Comparison of ENCODE assay signal across 23 cellular contexts in genomic region chr7:33452805-33453502, GRCh38.
DNase-seq lines count a peak whose midpoint lies in the region; TF ChIP-seq lines count a peak whose summit lies in the region.
"Had no signal": no experiment of that assay in that cellular context is flagged by ENCODE, and none has a peak within 500 bp of the region (broad histone marks: within the 10 kb centered on the region; RNA-seq: fewer than 3 reads in every experiment).

No MANE protein-coding gene starts in this region.

- H3K14ac ChIP-seq in mesenchymal stem cell (ENCODE audit: low read length in 2 of 2): no peak overlapping the region

- CTCF ChIA-PET in activated CD4-positive, alpha-beta memory T cell treated with anti-CD3 and anti-CD28 coated beads for 36 hours (lab: Charles Lee): no interaction called here

- peak overlapping the region; percentile 45 for H3K27ac Mint-ChIP-seq in chondrocyte (ENCODE audit: unreplicated experiment)
- H3K27ac Mint-ChIP-seq in activated CD4-positive, alpha-beta memory T cell treated with anti-CD3 and anti-CD28 coated beads for 36 hours: no peak overlapping the region
- H3K27ac Mint-ChIP-seq: IgD-negative memory B cell, naive B cell had no signal

- H3K4me1 ChIP-seq in mesenchymal stem cell (ENCODE audit: control insufficient read depth, insufficient read depth, low read depth, low read length) (no peaks in the 10 kb centered on the region), tibial nerve (no peaks in the 10 kb centered on the region)
- H3K4me1 ChIP-seq: esophagus squamous epithelium, upper lobe of right lung had no signal

- H3K4me1 Mint-ChIP-seq in chondrocyte (ENCODE audit: low read depth): peaks cover 12% of the 10 kb centered on the region
- H3K4me1 Mint-ChIP-seq in activated CD4-positive, alpha-beta memory T cell treated with anti-CD3 and anti-CD28 coated beads for 36 hours (ENCODE audit: low read depth): peaks cover 3% of the 10 kb centered on the region

- H3K18ac ChIP-seq in mesenchymal stem cell (ENCODE audit: low read depth in 1 of 2, low read length in 2 of 2): no peak overlapping the region

- H2BK12ac ChIP-seq in mesenchymal stem cell (ENCODE audit: low read length in 2 of 2): no peak overlapping the region

- H3K9me3 ChIP-seq in mesenchymal stem cell (ENCODE audit: control insufficient read depth, low read length) (no peaks in the 10 kb centered on the region), tibial nerve (peaks cover 0 to 6% (median 0%) of the 10 kb centered on the region in 4 donors)
- H3K9me3 ChIP-seq: upper lobe of right lung had no signal

- no peaks in the 10 kb centered on the region for H3K36me3 Mint-ChIP-seq in chondrocyte (ENCODE audit: low read depth)
- peaks cover 8% of the 10 kb centered on the region for H3K36me3 Mint-ChIP-seq in activated CD4-positive, alpha-beta memory T cell treated with anti-CD3 and anti-CD28 coated beads for 36 hours

- H4K91ac ChIP-seq in mesenchymal stem cell (ENCODE audit: low read length): no peak overlapping the region

- TF ChIP-seq EP300 in tibial nerve (IDR thresholded peaks at IDR 0.05): no peak

- H3K9ac ChIP-seq in mesenchymal stem cell (ENCODE audit: low read length): no peak overlapping the region

- POLR2A ChIA-PET in activated CD4-positive, alpha-beta memory T cell treated with anti-CD3 and anti-CD28 coated beads for 36 hours (lab: Charles Lee): no interaction called here

- peaks cover 10% of the 10 kb centered on the region for H3K9me3 Mint-ChIP-seq in chondrocyte (ENCODE audit: low read depth)
- H3K9me3 Mint-ChIP-seq in activated CD4-positive, alpha-beta memory T cell treated with anti-CD3 and anti-CD28 coated beads for 36 hours: no peaks in the 10 kb centered on the region
- H3K9me3 Mint-ChIP-seq: central memory CD8-positive, alpha-beta T cell had no signal

- no peak overlapping the region for H3K4me3 Mint-ChIP-seq in chondrocyte (ENCODE audit: unreplicated experiment)
- no peak overlapping the region for H3K4me3 Mint-ChIP-seq in activated CD4-positive, alpha-beta memory T cell treated with anti-CD3 and anti-CD28 coated beads for 36 hours
- H3K4me3 Mint-ChIP-seq: central memory CD8-positive, alpha-beta T cell; IgD-negative memory B cell; naive B cell had no signal

- H3K23ac ChIP-seq in mesenchymal stem cell (ENCODE audit: low read length in 2 of 2): no peak overlapping the region

- DNase-seq in AG10803 (ENCODE audit: low read depth) (peak; percentile 8), LHCN-M2 (ENCODE audit: low read depth) (peak; percentile 64), chondrocyte (ENCODE audit: low spot score) (no peak), mesenchymal stem cell (no peak), EL (no peak), NCI-H2081 (lab: John Stamatoyannopoulos, UW) (no peak), tibial nerve (ENCODE audit: low spot score in 2 of 2) (no peak)
- DNase-seq in activated CD4-positive, alpha-beta memory T cell treated with anti-CD3 and anti-CD28 coated beads for 36 hours: no peak
- DNase-seq: ACHN; activated CD4-positive, alpha-beta T cell treated with anti-CD3 and anti-CD28 coated beads for 48 hours; activated effector memory CD4-positive, alpha-beta T cell treated with Interleukin-2 at 50 U/mL for 16 hours; C1 segment of cervical spinal cord; effector CD8-positive, alpha-beta T cell; esophagus squamous epithelium; naive B cell; NCI-H146; NCI-H774; occipital lobe; SHP77; upper lobe of right lung had no signal

- H2AK5ac ChIP-seq in mesenchymal stem cell (ENCODE audit: low read length, severe bottlenecking): no peak overlapping the region

- WGBS in mesenchymal stem cell: no CpG with 5 or more reads among the region's 1 CpG
- WGBS in tibial nerve, 2 donors: 97 to 98% methylated on average over 1 of the region's 1 CpG

- H3K4ac ChIP-seq in mesenchymal stem cell (ENCODE audit: low read depth in 1 of 2, low read length in 2 of 2): no peak overlapping the region

- no peaks in the 10 kb centered on the region for H3K27me3 ChIP-seq in mesenchymal stem cell (ENCODE audit: control insufficient read depth in 1 of 2, insufficient read depth in 1 of 2, low read length in 2 of 2)
- H3K27me3 ChIP-seq in tibial nerve: no peaks in the 10 kb centered on the region
- H3K27me3 ChIP-seq: esophagus squamous epithelium, upper lobe of right lung had no signal

- peak overlapping the region; percentile 4 for H4K8ac ChIP-seq in mesenchymal stem cell (ENCODE audit: low read length)

- H3K27ac ChIP-seq in mesenchymal stem cell (ENCODE audit: low read length, poor library complexity, severe bottlenecking) (no peak overlapping the region), tibial nerve (no peak overlapping the region)
- H3K27ac ChIP-seq: esophagus squamous epithelium, upper lobe of right lung had no signal

- no peaks in the 10 kb centered on the region for H3K36me3 ChIP-seq in mesenchymal stem cell (ENCODE audit: control insufficient read depth in 1 of 2, insufficient read depth in 2 of 2, low read depth in 1 of 2, low read length in 2 of 2)
- H3K36me3 ChIP-seq in tibial nerve: peaks cover 0 to 3% (median 0%) of the 10 kb centered on the region in 3 donors
- H3K36me3 ChIP-seq: esophagus squamous epithelium, upper lobe of right lung had no signal

- H3K79me1 ChIP-seq in mesenchymal stem cell (replicated peaks; ENCODE audit: low read length, poor library complexity, severe bottlenecking): no peaks in the 10 kb centered on the region

- TF ChIP-seq CTCF in AG10803 (conservative IDR thresholded peaks at IDR 0.05; ENCODE audit: low read length): no peak
- no peak for TF ChIP-seq CTCF in chondrocyte (IDR thresholded peaks at IDR 0.05)
- TF ChIP-seq CTCF in tibial nerve (IDR thresholded peaks at IDR 0.05): no peak

- TF ChIP-seq POLR2A in tibial nerve (IDR thresholded peaks at IDR 0.05): no peak

- H2AFZ ChIP-seq in mesenchymal stem cell (ENCODE audit: low read depth, low read length): no peak overlapping the region

- intact Hi-C loops in activated CD4-positive, alpha-beta memory T cell treated with anti-CD3 and anti-CD28 coated beads for 36 hours (cut with micrococcal nuclease): no loop called here

- no peak overlapping the region for H2BK120ac ChIP-seq in mesenchymal stem cell (ENCODE audit: low read depth, low read length)

- H3K4me3 ChIP-seq in AG10803 (ENCODE audit: low read length) (no peak overlapping the region), mesenchymal stem cell (ENCODE audit: insufficient read depth in 1 of 2, low read depth in 1 of 2, low read length in 2 of 2) (no peak overlapping the region), tibial nerve (no peak overlapping the region)
- H3K4me3 ChIP-seq: esophagus squamous epithelium, lung, upper lobe of right lung had no signal

- no peaks in the 10 kb centered on the region for H3K27me3 Mint-ChIP-seq in chondrocyte (ENCODE audit: low read depth)
- H3K27me3 Mint-ChIP-seq in activated CD4-positive, alpha-beta memory T cell treated with anti-CD3 and anti-CD28 coated beads for 36 hours: no peaks in the 10 kb centered on the region
- H3K27me3 Mint-ChIP-seq: central memory CD8-positive, alpha-beta T cell; IgD-negative memory B cell; naive B cell had no signal

- H2BK15ac ChIP-seq in mesenchymal stem cell (ENCODE audit: low read depth, poor library complexity, severe bottlenecking): no peak overlapping the region

- no peak overlapping the region for H2BK5ac ChIP-seq in mesenchymal stem cell (ENCODE audit: low read depth, low read length, poor library complexity, severe bottlenecking)

- H3K4me2 ChIP-seq in mesenchymal stem cell (ENCODE audit: low read length, poor library complexity, severe bottlenecking): no peak overlapping the region

Comparison
In these comparisons a context has a peak if more than half of its experiments do, and no peak if none do; other contexts are left out.
1. DNase-seq: peak in AG10803 (single experiment) and LHCN-M2 (single experiment); none in chondrocyte (single experiment), mesenchymal stem cell (single experiment), EL (single experiment), activated CD4-positive, alpha-beta memory T cell treated with anti-CD3 and anti-CD28 coated beads for 36 hours (single experiment), NCI-H2081 (0 of 2) and tibial nerve (0 of 2).